11 cellular contexts compared by ENCODE assay signal in the genomic region with DNA sequence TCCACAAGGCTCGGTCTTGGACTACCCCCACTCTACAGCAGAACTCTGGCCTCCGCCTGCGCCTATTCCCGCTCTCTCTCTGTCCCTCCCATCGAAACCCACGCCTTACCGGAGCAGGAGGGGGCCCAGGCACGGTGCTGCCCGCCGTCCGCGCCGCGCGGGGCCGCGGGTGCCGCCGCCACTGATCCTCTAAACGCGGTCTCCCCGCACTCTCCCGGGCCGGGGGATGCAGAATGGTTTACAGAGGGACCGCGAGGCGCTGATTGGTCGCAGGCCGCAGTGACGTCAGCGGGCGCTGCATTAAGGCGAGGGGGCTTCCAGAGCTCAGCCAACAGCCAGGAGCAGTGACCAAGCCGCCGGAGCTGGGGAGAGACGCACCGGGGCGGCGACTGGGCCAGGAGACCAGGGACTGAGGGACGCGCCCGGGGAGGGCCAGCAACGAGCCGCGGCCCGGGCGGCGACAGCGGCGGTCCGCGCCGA. TPM values are rescaled to one million over a fixed set of nuclear protein-coding genes. Genes with fewer than 3 reads are reported as not detected.
DNase-seq lines count a peak whose midpoint lies in the region; ATAC-seq and TF ChIP-seq lines count a peak whose summit lies in the region.
"Had no signal": no experiment of that assay in that cellular context is flagged by ENCODE, and none has a peak within 500 bp of the region (broad histone marks: within the 10 kb centered on the region; RNA-seq: fewer than 3 reads in every experiment).

No MANE protein-coding gene starts in this region.

- H3K9me3 ChIP-seq in smooth muscle cell (replicated peaks; ENCODE audit: low read depth) (no peaks in the 10 kb centered on the region), gastroesophageal sphincter (no peaks in the 10 kb centered on the region)
- H3K9me3 ChIP-seq: pancreas had no signal

- no peak overlapping the region for H2AFZ ChIP-seq in smooth muscle cell (ENCODE audit: low read depth)

- no peak for TF ChIP-seq EP300 in gastroesophageal sphincter (IDR thresholded peaks at IDR 0.05)

- H3K4me1 Mint-ChIP-seq in activated CD4-positive, alpha-beta T cell treated with anti-CD3 and anti-CD28 coated beads, Interleukin-2, amount 10 ng/mL, durations not matched to agents 24 days and 14 days, result peaks cover 46% of the 10 kb centered on the region
- peaks cover 48% of the 10 kb centered on the region for H3K4me1 Mint-ChIP-seq in endothelial cell (ENCODE audit: unreplicated experiment)

- intact Hi-C loops in activated CD4-positive, alpha-beta T cell treated with anti-CD3 and anti-CD28 coated beads, Interleukin-2, amount 10 ng/mL, durations not matched to agents 24 days and 14 days (cut with micrococcal nuclease), result no loop called here

- H3K27ac Mint-ChIP-seq in activated CD4-positive, alpha-beta T cell treated with anti-CD3 and anti-CD28 coated beads, Interleukin-2, amount 10 ng/mL, durations not matched to agents 24 days and 14 days, result peak overlapping the region; percentile 66
- H3K27ac Mint-ChIP-seq in endothelial cell (ENCODE audit: unreplicated experiment), result no peak overlapping the region

- peak; percentile 63 for DNase-seq in activated CD4-positive, alpha-beta T cell treated with anti-CD3 and anti-CD28 coated beads, Interleukin-2, amount 10 ng/mL, durations not matched to agents 24 days and 14 days
- DNase-seq in activated CD4-positive, alpha-beta T cell treated with anti-CD3 and anti-CD28 coated beads, Interleukin-2, amount 50 U/mL, for 48 hours, result no peak
- DNase-seq in NCI-H748 treated with DMSO at 0.1 percent for 48 hours (lab: John Stamatoyannopoulos, UW), result peak; percentile 55
- DNase-seq in endothelial cell (ENCODE audit: low spot score), result no peak
- no peak for DNase-seq in smooth muscle cell (lab: John Stamatoyannopoulos, UW; ENCODE audit: unreplicated experiment)
- no peak for DNase-seq in HCEC 1CT
- DNase-seq: DND-41, KG1 had no signal

- H3F3A ChIP-seq in smooth muscle cell (ENCODE audit: low read depth), result no peaks in the 10 kb centered on the region

- TF ChIP-seq POLR2A in gastroesophageal sphincter (IDR thresholded peaks at IDR 0.05), result no peak

- H3K79me2 ChIP-seq in smooth muscle cell (ENCODE audit: low read depth), result no peaks in the 10 kb centered on the region

- ATAC-seq in gastroesophageal sphincter, result no peak
- ATAC-seq in HG02571 (IDR thresholded peaks at IDR 0.05; ENCODE audit: unreplicated experiment), result no peak
- ATAC-seq: pancreas had no signal

- H3K36me3 ChIP-seq in smooth muscle cell (ENCODE audit: low read depth), result no peaks in the 10 kb centered on the region
- no peaks in the 10 kb centered on the region for H3K36me3 ChIP-seq in gastroesophageal sphincter
- H3K36me3 ChIP-seq: pancreas had no signal

- TF ChIP-seq CTCF in endothelial cell (IDR thresholded peaks at IDR 0.05; ENCODE audit: unreplicated experiment), result no peak
- no peak for TF ChIP-seq CTCF in smooth muscle cell (IDR thresholded peaks at IDR 0.05; ENCODE audit: borderline replicate concordance, insufficient read depth, poor library complexity, severe bottlenecking)
- no peak for TF ChIP-seq CTCF in gastroesophageal sphincter (IDR thresholded peaks at IDR 0.05)

- H3K4me3 Mint-ChIP-seq in activated CD4-positive, alpha-beta T cell treated with anti-CD3 and anti-CD28 coated beads, Interleukin-2, amount 10 ng/mL, durations not matched to agents 24 days and 14 days, result peak overlapping the region; percentile 64
- H3K4me3 Mint-ChIP-seq in endothelial cell (ENCODE audit: unreplicated experiment), result peak overlapping the region; percentile 76

- peaks cover 65% of the 10 kb centered on the region for H3K4me1 ChIP-seq in smooth muscle cell (ENCODE audit: low read depth)
- peaks cover 2 to 92% (median 63%) of the 10 kb centered on the region in 3 donors for H3K4me1 ChIP-seq in gastroesophageal sphincter

- WGBS in smooth muscle cell (ENCODE audit: low lambda C conversion rate), result under 1% methylated on average over 51 of the region's 53 CpGs
- WGBS in gastroesophageal sphincter (ENCODE audit: low coverage in 1 of 2), 2 donors, result 0% methylated on average over 2 to 3 of the region's 53 CpGs

- peaks cover 10% of the 10 kb centered on the region for H3K36me3 Mint-ChIP-seq in activated CD4-positive, alpha-beta T cell treated with anti-CD3 and anti-CD28 coated beads, Interleukin-2, amount 10 ng/mL, durations not matched to agents 24 days and 14 days (ENCODE audit: low read depth)
- H3K36me3 Mint-ChIP-seq in endothelial cell (ENCODE audit: low read depth, unreplicated experiment), result peaks cover 4% of the 10 kb centered on the region

- peaks cover 85% of the 10 kb centered on the region for H3K27me3 Mint-ChIP-seq in activated CD4-positive, alpha-beta T cell treated with anti-CD3 and anti-CD28 coated beads, Interleukin-2, amount 10 ng/mL, durations not matched to agents 24 days and 14 days
- H3K27me3 Mint-ChIP-seq in endothelial cell (ENCODE audit: unreplicated experiment), result peaks cover 43% of the 10 kb centered on the region

- H3K4me3 ChIP-seq in smooth muscle cell (peak overlapping the region; percentile 34), gastroesophageal sphincter (peak overlapping the region in 1 of 2 donors; percentile 28)

- peaks cover 15% of the 10 kb centered on the region for H4K20me1 ChIP-seq in smooth muscle cell (ENCODE audit: low read depth)

- peak overlapping the region; percentile 82 for H3K4me2 ChIP-seq in smooth muscle cell

- H3K9me3 Mint-ChIP-seq in activated CD4-positive, alpha-beta T cell treated with anti-CD3 and anti-CD28 coated beads, Interleukin-2, amount 10 ng/mL, durations not matched to agents 24 days and 14 days, result no peaks in the 10 kb centered on the region
- no peaks in the 10 kb centered on the region for H3K9me3 Mint-ChIP-seq in endothelial cell (ENCODE audit: unreplicated experiment)

- no peak overlapping the region for H3K27ac ChIP-seq in smooth muscle cell (ENCODE audit: low read depth)
- H3K27ac ChIP-seq in gastroesophageal sphincter, result no peak overlapping the region
- H3K27ac ChIP-seq: pancreas had no signal

- no peak overlapping the region for H3K9ac ChIP-seq in smooth muscle cell (ENCODE audit: low read depth)

- peaks cover 100% of the 10 kb centered on the region for H3K27me3 ChIP-seq in smooth muscle cell (ENCODE audit: low read depth)
- H3K27me3 ChIP-seq in gastroesophageal sphincter, result peaks cover 100% of the 10 kb centered on the region

RNA-seq across cellular contexts. Expression of a gene that starts 0.8 kb away (rescaled TPM):
- total RNA-seq in activated CD4-positive, alpha-beta T cell treated with anti-CD3 and anti-CD28 coated beads, Interleukin-2, amount 10 ng/mL, durations not matched to agents 24 days and 14 days, result 0.44 and 0.57 TPM in 2 replicates
- total RNA-seq in endothelial cell (ENCODE audit: unreplicated experiment) (4.5 TPM), smooth muscle cell (not detected in 2 replicates), gastroesophageal sphincter (not detected)
- not detected in 2 replicates for polyA plus RNA-seq in smooth muscle cell
- total RNA-seq: pancreas had no signal

RNA-seq across cellular contexts. Expression of a gene that starts 12.3 kb away (rescaled TPM):
- total RNA-seq in activated CD4-positive, alpha-beta T cell treated with anti-CD3 and anti-CD28 coated beads, Interleukin-2, amount 10 ng/mL, durations not matched to agents 24 days and 14 days, result 116 and 118 TPM in 2 replicates
- total RNA-seq in endothelial cell (ENCODE audit: unreplicated experiment), result 25.0 TPM
- 18.5 and 42.0 TPM in 2 replicates for total RNA-seq in smooth muscle cell
- polyA plus RNA-seq in smooth muscle cell, result 38.0 and 45.6 TPM in 2 replicates
- 10 to 100 TPM; 36.1 to 45.1 (median 38.5) TPM for total RNA-seq in gastroesophageal sphincter

Comparison
In these comparisons a context has a peak if more than half of its experiments do, and no peak if none do; other contexts are left out.
1. DNase-seq: peak in activated CD4-positive, alpha-beta T cell treated with anti-CD3 and anti-CD28 coated beads, Interleukin-2, amount 10 ng/mL, durations not matched to agents 24 days and 14 days (single experiment) and NCI-H748 treated with DMSO at 0.1 percent for 48 hours (single experiment); none in activated CD4-positive, alpha-beta T cell treated with anti-CD3 and anti-CD28 coated beads, Interleukin-2, amount 50 U/mL, for 48 hours (0 of 2), endothelial cell (single experiment), smooth muscle cell (single experiment) and HCEC 1CT (single experiment).